ENCODE assay signal across 1 cellular context in the genomic region with DNA sequence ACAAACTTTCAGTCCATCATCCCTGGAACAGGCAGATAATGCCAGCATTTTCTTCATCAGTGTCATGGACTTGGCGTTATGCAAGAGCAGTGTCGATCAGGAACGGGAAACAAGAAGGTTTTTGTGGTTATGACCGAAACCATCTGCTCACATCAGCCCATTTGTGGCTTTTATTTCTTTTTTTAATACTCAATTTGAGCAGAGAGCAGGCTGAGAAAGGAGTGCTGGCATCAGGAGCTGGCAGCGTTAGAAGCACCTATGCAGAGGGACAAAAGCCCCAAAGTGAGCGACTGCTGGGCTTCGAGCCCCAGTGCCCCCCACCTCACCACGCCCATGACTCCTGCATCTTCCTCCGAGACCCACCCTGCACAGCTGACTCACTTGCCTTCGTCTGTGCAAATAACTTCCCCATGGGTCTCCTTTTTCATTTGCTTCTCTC.
TF ChIP-seq lines count a peak whose summit lies in the region.

No MANE protein-coding gene starts in this region.

TF ChIP-seq in HepG2, 621 proteins besides CTCF, POLR2A, EP300 and RAD21:
- TF ChIP-seq MXD4 (CRISPR knock-in tag; IDR thresholded peaks at IDR 0.05) = no peak
- TF ChIP-seq ISL2 (CRISPR knock-in tag; IDR thresholded peaks at IDR 0.05) = no peak
- TF ChIP-seq, protein P1, sequence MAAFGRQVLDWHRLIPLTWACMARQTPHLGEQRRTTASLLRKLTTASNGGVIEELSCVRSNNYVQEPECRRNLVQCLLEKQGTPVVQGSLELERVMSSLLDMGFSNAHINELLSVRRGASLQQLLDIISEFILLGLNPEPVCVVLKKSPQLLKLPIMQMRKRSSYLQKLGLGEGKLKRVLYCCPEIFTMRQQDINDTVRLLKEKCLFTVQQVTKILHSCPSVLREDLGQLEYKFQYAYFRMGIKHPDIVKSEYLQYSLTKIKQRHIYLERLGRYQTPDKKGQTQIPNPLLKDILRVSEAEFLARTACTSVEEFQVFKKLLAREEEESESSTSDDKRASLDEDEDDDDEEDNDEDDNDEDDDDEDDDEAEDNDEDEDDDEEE (CRISPR knock-in tag; IDR thresholded peaks at IDR 0.05) = no peak
- TF ChIP-seq AFF4 (CRISPR knock-in tag; IDR thresholded peaks at IDR 0.05) = no peak
- no peak for TF ChIP-seq PREB (CRISPR knock-in tag; IDR thresholded peaks at IDR 0.05)
- no peak for TF ChIP-seq KLF15 (CRISPR knock-in tag; IDR thresholded peaks at IDR 0.05; ENCODE audit: borderline replicate concordance)
- no peak for TF ChIP-seq ZNF512 (CRISPR knock-in tag; IDR thresholded peaks at IDR 0.05)
- no peak for TF ChIP-seq NCOA1 (CRISPR knock-in tag; IDR thresholded peaks at IDR 0.05)
- no peak for TF ChIP-seq MAZ (IDR thresholded peaks at IDR 0.05; ENCODE audit: borderline replicate concordance, low read depth, low read length)
- no peak for TF ChIP-seq MAZ (CRISPR knock-in tag; IDR thresholded peaks at IDR 0.05; ENCODE audit: low read depth)
- TF ChIP-seq RFX3 (CRISPR knock-in tag; IDR thresholded peaks at IDR 0.05) = no peak
- no peak for TF ChIP-seq ZNF772 (CRISPR knock-in tag; IDR thresholded peaks at IDR 0.05)
- no peak for TF ChIP-seq ZMAT3 (CRISPR knock-in tag; conservative IDR thresholded peaks at IDR 0.05)
